Comparison of ENCODE assay signal across 2 cellular contexts in genomic region chr7:78148166-78148894, GRCh38.
TF ChIP-seq lines count a peak whose summit lies in the region.

No MANE protein-coding gene starts in this region.

TF ChIP-seq in SK-N-SH, 30 proteins besides CTCF, POLR2A, EP300 and RAD21 (continued from another document):
- TF ChIP-seq IRF3 (IDR thresholded peaks at IDR 0.05; ENCODE audit: low read depth, low read length) (no peak), MEF2A (IDR thresholded peaks at IDR 0.05; ENCODE audit: borderline replicate concordance, low read depth) (no peak), PBX3 (IDR thresholded peaks at IDR 0.05) (0 out of 2 replicates have a peak, but pooled peaks have one; percentile 32)

TF ChIP-seq in WTC11, 78 proteins besides CTCF, POLR2A, EP300 and RAD21:
- no peak for TF ChIP-seq AR (CRISPR knock-in tag; IDR thresholded peaks at IDR 0.05)
- no peak for TF ChIP-seq E2F4 (CRISPR knock-in tag; IDR thresholded peaks at IDR 0.05; ENCODE audit: borderline replicate concordance, low read depth)
- TF ChIP-seq RORB (CRISPR knock-in tag; IDR thresholded peaks at IDR 0.05), result no peak
